8 cellular contexts compared by ENCODE assay signal in genomic region chr5:160506006-160507004, GRCh38.
DNase-seq lines count a peak whose midpoint lies in the region; ATAC-seq and TF ChIP-seq lines count a peak whose summit lies in the region.

No MANE protein-coding gene starts in this region.

- peak overlapping the region; percentile 6 to 84 (median 58); a peak in 20 of 22 replicates for H3K27ac ChIP-seq in BLaER1 treated with 17β-estradiol and CSF1 and Interleukin-3, amounts not matched to agents 10 nM and 100 nM
- H3K27ac ChIP-seq in endodermal cell (ENCODE audit: low read depth, low read length), result no peak overlapping the region
- no peak overlapping the region for H3K27ac ChIP-seq in gastroesophageal sphincter

- H3K9ac ChIP-seq in BLaER1 treated with 17β-estradiol and CSF1 and Interleukin-3, amounts not matched to agents 10 nM and 100 nM, result peak overlapping the region in 9 of 11 experiments; percentile 6 to 67 (median 20); a peak in 10 of 22 replicates
- H3K9ac ChIP-seq in endodermal cell (ENCODE audit: extremely low read depth, low read length, poor library complexity, severe bottlenecking), result no peak overlapping the region

- H3K4me3 ChIP-seq in BLaER1 treated with 17β-estradiol and CSF1 and Interleukin-3, amounts not matched to agents 10 nM and 100 nM, result peak overlapping the region in 3 of 10 experiments; percentile 17 to 25 (median 23); a peak in 4 of 20 replicates
- H3K4me3 ChIP-seq in endodermal cell (ENCODE audit: low read length), result no peak overlapping the region
- H3K4me3 ChIP-seq in gastroesophageal sphincter, result no peak overlapping the region

- 77 to 80% methylated on average over 11 to 18 of the region's 18 CpGs for WGBS in endodermal cell (ENCODE audit: insufficient coverage in 1 of 2, insufficient read length in 1 of 2), 2 experiments
- 19 to 59% methylated on average over 4 to 18 of the region's 18 CpGs for WGBS in gastroesophageal sphincter (ENCODE audit: low coverage in 1 of 2), 2 donors

- intact Hi-C loops in activated CD8-positive, alpha-beta T cell treated with anti-CD3 and anti-CD28 coated beads for 36 hours (cut with micrococcal nuclease), result loop anchor here (2.0 to 5.0 kb wide), 3 partner anchors 39 to 281 kb away; no protein-coding TSS in a partner anchor
- intact Hi-C loops in posterior vena cava (cut with DNase I), result no loop called here

- POLR2A ChIA-PET in activated CD8-positive, alpha-beta T cell treated with anti-CD3 and anti-CD28 coated beads for 36 hours (lab: Charles Lee), result interaction anchor here (1.2 to 3.1 kb wide), 3 partner anchors 38 to 84 kb away, joined by 3 to 12 read pairs (median 5); no protein-coding TSS in a partner anchor

- H3K9me3 Mint-ChIP-seq in activated CD8-positive, alpha-beta T cell treated with anti-CD3 and anti-CD28 coated beads for 36 hours, result no peaks in the 10 kb centered on the region
- no peaks in the 10 kb centered on the region for H3K9me3 Mint-ChIP-seq in endodermal cell

- no peaks in the 10 kb centered on the region for H3K36me3 Mint-ChIP-seq in activated CD8-positive, alpha-beta T cell treated with anti-CD3 and anti-CD28 coated beads for 36 hours (ENCODE audit: low read depth)
- no peaks in the 10 kb centered on the region for H3K36me3 Mint-ChIP-seq in endodermal cell (ENCODE audit: low read depth)

- H3K4me3 Mint-ChIP-seq in activated CD8-positive, alpha-beta T cell treated with anti-CD3 and anti-CD28 coated beads for 36 hours, result no peak overlapping the region
- H3K4me3 Mint-ChIP-seq in endodermal cell, result no peak overlapping the region

- peaks cover 33% of the 10 kb centered on the region for H3K4me1 Mint-ChIP-seq in activated CD8-positive, alpha-beta T cell treated with anti-CD3 and anti-CD28 coated beads for 36 hours (ENCODE audit: low read depth)
- H3K4me1 Mint-ChIP-seq in endodermal cell, result peaks cover 7% of the 10 kb centered on the region

- no peaks in the 10 kb centered on the region for H4K20me1 ChIP-seq in BLaER1 treated with 17β-estradiol and CSF1 and Interleukin-3, amounts not matched to agents 10 nM and 100 nM

- TF ChIP-seq EP300 in gastroesophageal sphincter (IDR thresholded peaks at IDR 0.05), result no peak

- peak overlapping the region; percentile 71 to 93 (median 83) for H3K4me2 ChIP-seq in BLaER1 treated with 17β-estradiol and CSF1 and Interleukin-3, amounts not matched to agents 10 nM and 100 nM

- no peaks in the 10 kb centered on the region for H3K36me3 ChIP-seq in BLaER1 treated with 17β-estradiol and CSF1 and Interleukin-3, amounts not matched to agents 10 nM and 100 nM
- H3K36me3 ChIP-seq in endodermal cell (ENCODE audit: control insufficient read depth, insufficient read depth, low read length) (no peaks in the 10 kb centered on the region), gastroesophageal sphincter (no peaks in the 10 kb centered on the region)

- TF ChIP-seq CTCF in activated CD8-positive, alpha-beta T cell treated with anti-CD3 and anti-CD28 coated beads for 36 hours (IDR thresholded peaks at IDR 0.05), result no peak
- TF ChIP-seq CTCF in endodermal cell (conservative IDR thresholded peaks at IDR 0.05), result no peak
- no peak for TF ChIP-seq CTCF in gastroesophageal sphincter (IDR thresholded peaks at IDR 0.05)

- peaks cover 43 to 58% (median 48%) of the 10 kb centered on the region in 10 experiments for H3K4me1 ChIP-seq in BLaER1 treated with 17β-estradiol and CSF1 and Interleukin-3, amounts not matched to agents 10 nM and 100 nM
- no peaks in the 10 kb centered on the region for H3K4me1 ChIP-seq in endodermal cell (ENCODE audit: control insufficient read depth, insufficient read depth, low read length)
- peaks cover 0 to 8% (median 5%) of the 10 kb centered on the region in 3 donors for H3K4me1 ChIP-seq in gastroesophageal sphincter

- no peaks in the 10 kb centered on the region for H3K27me3 ChIP-seq in BLaER1 treated with 17β-estradiol and CSF1 and Interleukin-3, amounts not matched to agents 10 nM and 100 nM
- peaks cover 18% of the 10 kb centered on the region for H3K27me3 ChIP-seq in endodermal cell (ENCODE audit: control insufficient read depth, insufficient read depth, low read length, poor library complexity, severe bottlenecking)
- peaks cover 6% of the 10 kb centered on the region for H3K27me3 ChIP-seq in gastroesophageal sphincter

- TF ChIP-seq POLR2A in gastroesophageal sphincter (IDR thresholded peaks at IDR 0.05), result no peak

- ATAC-seq in GM19397 (IDR thresholded peaks at IDR 0.05; ENCODE audit: unreplicated experiment) (peak; percentile 72), HG03432 (IDR thresholded peaks at IDR 0.05; ENCODE audit: unreplicated experiment) (peak; percentile 83), gastroesophageal sphincter (no peak)
- ATAC-seq in activated CD8-positive, alpha-beta T cell treated with anti-CD3 and anti-CD28 coated beads for 36 hours, result peak; percentile 73

- H3K27ac Mint-ChIP-seq in activated CD8-positive, alpha-beta T cell treated with anti-CD3 and anti-CD28 coated beads for 36 hours, result peak overlapping the region; percentile 81
- peak overlapping the region; percentile 17 for H3K27ac Mint-ChIP-seq in endodermal cell

- peaks cover 0 to 10% (median 0%) of the 10 kb centered on the region in 11 experiments; a peak in 3 of 22 replicates for H3K9me3 ChIP-seq in BLaER1 treated with 17β-estradiol and CSF1 and Interleukin-3, amounts not matched to agents 10 nM and 100 nM (replicated peaks in 1 of 11)
- H3K9me3 ChIP-seq in endodermal cell (ENCODE audit: control insufficient read depth, low read length) (no peaks in the 10 kb centered on the region), gastroesophageal sphincter (no peaks in the 10 kb centered on the region)

- DNase-seq in activated CD8-positive, alpha-beta T cell treated with anti-CD3 and anti-CD28 coated beads for 36 hours, result peak; percentile 90
- peak; percentile 53 for DNase-seq in endodermal cell
- DNase-seq in posterior vena cava (ENCODE audit: low spot score), result peak; percentile 87
- DNase-seq in OCI-M1 (lab: John Stamatoyannopoulos, UW), result no peak

- H3K27me3 Mint-ChIP-seq in activated CD8-positive, alpha-beta T cell treated with anti-CD3 and anti-CD28 coated beads for 36 hours, result peaks cover 1% of the 10 kb centered on the region
- peaks cover 47% of the 10 kb centered on the region for H3K27me3 Mint-ChIP-seq in endodermal cell (ENCODE audit: insufficient read depth)

- CTCF ChIA-PET in activated CD8-positive, alpha-beta T cell treated with anti-CD3 and anti-CD28 coated beads for 36 hours (lab: Charles Lee), result interaction anchor here (0.7 to 7.1 kb wide), 7 partner anchors 8 to 66 kb away, joined by 3 to 156 read pairs (median 4); no protein-coding TSS in a partner anchor

Comparison
In these comparisons a context has a peak if more than half of its experiments do, and no peak if none do; other contexts are left out.
1. H3K27ac ChIP-seq: peak in BLaER1 treated with 17β-estradiol and CSF1 and Interleukin-3, amounts not matched to agents 10 nM and 100 nM (11 of 11); none in endodermal cell (single experiment) and gastroesophageal sphincter (0 of 4).